ENCODE assay signal across 8 cellular contexts in the genomic region with DNA sequence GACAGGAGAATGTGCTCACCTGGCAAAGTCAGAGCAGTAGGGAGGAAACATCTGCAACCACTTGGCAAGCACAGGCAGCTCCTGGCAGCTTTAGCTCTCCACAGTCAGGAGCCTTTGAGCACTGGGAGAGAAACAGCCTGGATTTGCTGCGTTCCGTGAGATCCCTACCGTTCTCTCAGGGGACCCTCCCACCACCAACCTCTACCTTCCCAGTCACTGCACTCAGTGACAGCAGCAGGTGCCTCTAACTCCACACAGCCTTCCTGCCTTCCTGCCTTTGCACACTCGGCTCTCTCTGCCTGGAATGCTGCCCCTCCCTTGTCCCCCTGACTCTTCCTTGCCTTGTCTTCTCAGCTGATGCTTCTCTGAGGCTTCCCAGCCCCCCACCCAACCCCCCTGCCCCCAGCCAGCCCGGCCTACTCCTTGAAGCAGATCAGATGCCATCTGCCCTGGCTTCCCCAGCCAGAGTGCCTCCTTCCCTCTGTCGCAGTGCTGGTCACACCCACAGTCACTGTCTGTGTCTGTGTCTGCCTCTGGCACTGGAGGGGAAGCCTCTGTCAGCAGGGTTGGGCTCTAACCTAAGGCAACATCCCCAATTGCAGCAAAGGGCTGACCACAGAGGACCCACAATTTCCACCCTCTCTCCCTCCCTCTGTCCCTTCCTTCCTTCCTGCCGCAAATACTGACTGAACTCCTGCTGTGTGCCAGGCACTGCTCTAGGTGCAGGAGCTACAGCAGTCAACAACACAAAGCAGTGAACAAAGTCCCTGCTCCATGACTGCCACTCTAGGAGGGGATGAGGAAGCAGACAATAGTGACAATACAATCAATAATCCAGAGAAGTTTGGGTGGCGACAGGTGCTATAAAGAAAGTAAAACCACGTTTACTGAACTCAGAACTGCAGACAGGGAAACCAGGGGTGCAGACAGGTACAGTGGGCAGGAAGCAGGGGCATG. TPM values are rescaled to one million over a fixed set of nuclear protein-coding genes. Genes with fewer than 3 reads are reported as not detected.
DNase-seq lines count a peak whose midpoint lies in the region; ATAC-seq and TF ChIP-seq lines count a peak whose summit lies in the region.

No MANE protein-coding gene starts in this region.

- TF ChIP-seq CTCF in WERI-Rb-1 (IDR thresholded peaks at IDR 0.05; ENCODE audit: low read depth, low read length): no peak

- intact Hi-C loops in left ventricle myocardium superior (cut with micrococcal nuclease): no loop called here

- H3K36me3 ChIP-seq in WERI-Rb-1: no peaks in the 10 kb centered on the region

- peaks cover 6 to 10% of the 10 kb centered on the region in 2 donors for H3K4me1 Mint-ChIP-seq in stimulated activated naive B cell treated with anti-CD40 and anti-IgM and Interleukin-4, amounts not matched to agents 10 μg/mL and 1 μg/mL and 100 μg/mL, for 72 hours

- H3K9me3 ChIP-seq in WERI-Rb-1 (ENCODE audit: severe bottlenecking): no peaks in the 10 kb centered on the region

- H3K27ac Mint-ChIP-seq in stimulated activated naive B cell treated with anti-CD40 and anti-IgM and Interleukin-4, amounts not matched to agents 10 μg/mL and 1 μg/mL and 100 μg/mL, for 72 hours: no peak overlapping the region

- peak overlapping the region; percentile 43 for H3K27ac ChIP-seq in WERI-Rb-1

- ATAC-seq in left ventricle myocardium superior (peak; percentile 24), GM21515 (IDR thresholded peaks at IDR 0.05; ENCODE audit: unreplicated experiment) (no peak), GM21529 (IDR thresholded peaks at IDR 0.05; ENCODE audit: unreplicated experiment) (no peak), HG03139 (IDR thresholded peaks at IDR 0.05; ENCODE audit: unreplicated experiment) (no peak)
- peak; percentile 65 to 76 for ATAC-seq in stimulated activated naive B cell treated with anti-CD40 and anti-IgM and Interleukin-4, amounts not matched to agents 10 μg/mL and 1 μg/mL and 100 μg/mL, for 72 hours (replicated peaks)

- H3K36me3 Mint-ChIP-seq in stimulated activated naive B cell treated with anti-CD40 and anti-IgM and Interleukin-4, amounts not matched to agents 10 μg/mL and 1 μg/mL and 100 μg/mL, for 72 hours: no peaks in the 10 kb centered on the region

- no peaks in the 10 kb centered on the region for H3K27me3 ChIP-seq in WERI-Rb-1 (ENCODE audit: insufficient read depth, low read depth, severe bottlenecking)

- DNase-seq in D341Med (ENCODE audit: low spot score) (peak; percentile 62), NCI-H1092 (lab: John Stamatoyannopoulos, UW) (peak; percentile 50), WERI-Rb-1 (peak; percentile 61), left ventricle myocardium superior (peak; percentile 80)
- no peak for DNase-seq in stimulated activated naive B cell treated with anti-CD40 and anti-IgM and Interleukin-4, amounts not matched to agents 10 μg/mL and 1 μg/mL and 100 μg/mL, for 72 hours

- H3K9me3 Mint-ChIP-seq in stimulated activated naive B cell treated with anti-CD40 and anti-IgM and Interleukin-4, amounts not matched to agents 10 μg/mL and 1 μg/mL and 100 μg/mL, for 72 hours: no peaks in the 10 kb centered on the region

- no peak overlapping the region for H3K4me3 ChIP-seq in WERI-Rb-1 (ENCODE audit: low read depth, low read length)

- H3K27me3 Mint-ChIP-seq in stimulated activated naive B cell treated with anti-CD40 and anti-IgM and Interleukin-4, amounts not matched to agents 10 μg/mL and 1 μg/mL and 100 μg/mL, for 72 hours: peaks cover 22 to 23% of the 10 kb centered on the region in 2 donors

- H3K4me3 Mint-ChIP-seq in stimulated activated naive B cell treated with anti-CD40 and anti-IgM and Interleukin-4, amounts not matched to agents 10 μg/mL and 1 μg/mL and 100 μg/mL, for 72 hours: no peak overlapping the region

RNA-seq across cellular contexts. Expression of a gene that starts 14.8 kb away (rescaled TPM):
- 11.1 TPM for total RNA-seq in left ventricle myocardium superior

Comparison
In these comparisons a context has a peak if more than half of its experiments do, and no peak if none do; other contexts are left out.
1. ATAC-seq: peak in left ventricle myocardium superior (single experiment) and stimulated activated naive B cell treated with anti-CD40 and anti-IgM and Interleukin-4, amounts not matched to agents 10 μg/mL and 1 μg/mL and 100 μg/mL, for 72 hours (2 of 2); none in GM21515 (single experiment), GM21529 (single experiment) and HG03139 (single experiment).